ENCODE assay signal across 8 cellular contexts in the genomic region with DNA sequence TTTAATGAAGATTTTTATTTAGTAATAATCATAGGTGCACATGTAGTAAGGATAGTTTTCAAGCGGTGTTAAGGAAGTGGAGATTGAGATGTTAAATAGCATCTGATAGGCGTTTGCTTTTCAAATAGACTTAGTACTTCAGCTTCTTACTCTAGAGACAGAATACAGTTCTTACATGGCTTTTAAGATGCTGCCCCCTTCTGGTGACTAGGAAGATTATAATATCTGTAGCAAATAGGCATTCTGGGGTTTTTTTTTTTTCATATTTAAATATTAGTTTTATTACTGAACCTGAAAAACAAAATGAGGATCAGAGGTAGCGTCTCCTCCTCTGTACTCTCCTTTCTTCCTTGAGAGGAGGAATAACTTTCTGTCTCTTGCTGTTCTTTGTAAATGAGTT.
A peak's percentile ranks its signal among the peaks of the same experiment; 100 is the strongest.
DNase-seq lines count a peak whose midpoint lies in the region; ATAC-seq and TF ChIP-seq lines count a peak whose summit lies in the region.

No MANE protein-coding gene starts in this region.

- peaks cover 48% of the 10 kb centered on the region for H3K79me2 ChIP-seq in GM23248 (ENCODE audit: insufficient read depth)

- TF ChIP-seq CTCF in A673 (conservative IDR thresholded peaks at IDR 0.05; ENCODE audit: low read depth, low read length) (peak; percentile 78), WTC11 (IDR thresholded peaks at IDR 0.05) (peak; percentile 58; the same call in 1 of the 2 replicates)

- no peaks in the 10 kb centered on the region for H3K36me3 Mint-ChIP-seq in WTC11
- H3K36me3 Mint-ChIP-seq in stimulated activated effector memory CD8-positive, alpha-beta T cell treated with anti-CD3 and anti-CD28 coated beads, Interleukin-12 subunit alpha, Interleukin-12 subunit beta, amount 100 ng/mL, for 72 hours: no peaks in the 10 kb centered on the region

- H3K4me1 ChIP-seq in A673 (ENCODE audit: insufficient read depth, low read length, poor library complexity, severe bottlenecking) (no peaks in the 10 kb centered on the region), GM23248 (ENCODE audit: insufficient read depth) (no peaks in the 10 kb centered on the region)
- H3K4me1 ChIP-seq in effector memory CD4-positive, alpha-beta T cell (ENCODE audit: control insufficient read depth, insufficient read depth, low read length, poor library complexity, severe bottlenecking): no peaks in the 10 kb centered on the region

- no peak overlapping the region for H2AFZ ChIP-seq in GM23248

- no peak overlapping the region for H3K4me3 Mint-ChIP-seq in WTC11
- no peak overlapping the region for H3K4me3 Mint-ChIP-seq in stimulated activated effector memory CD8-positive, alpha-beta T cell treated with anti-CD3 and anti-CD28 coated beads, Interleukin-12 subunit alpha, Interleukin-12 subunit beta, amount 100 ng/mL, for 72 hours

- BruUV-seq in A673 (replicated peaks; lab: Mats Ljungman, UMichigan): no TSS peak

- H3K36me3 ChIP-seq in A673 (ENCODE audit: insufficient read depth, low read length, poor library complexity, severe bottlenecking): no peaks in the 10 kb centered on the region
- H3K36me3 ChIP-seq in GM23248 (ENCODE audit: low read depth): no peaks in the 10 kb centered on the region
- H3K36me3 ChIP-seq in effector memory CD4-positive, alpha-beta T cell (ENCODE audit: control insufficient read depth, insufficient read depth, low read length): no peaks in the 10 kb centered on the region

- peak; percentile 31; the same call in 1 of the 2 replicates for ATAC-seq in WTC11
- ATAC-seq in left cardiac atrium: peak; percentile 62 to 69
- peak; percentile 58 for ATAC-seq in stimulated activated effector memory CD8-positive, alpha-beta T cell treated with anti-CD3 and anti-CD28 coated beads, Interleukin-12 subunit alpha, Interleukin-12 subunit beta, amount 100 ng/mL, for 72 hours

- in situ Hi-C loops in GM23248 (cut with MboI): loop anchor here (5.0 kb wide), 1 partner anchor 457 kb away; no protein-coding TSS in a partner anchor

- DNase-seq in A673 (ENCODE audit: low spot score): peak; percentile 79
- DNase-seq in GM23248: peak; percentile 86
- peak; percentile 66 for DNase-seq in NCI-H2196 (lab: John Stamatoyannopoulos, UW; ENCODE audit: unreplicated experiment)
- no peak for DNase-seq in WTC11 (ENCODE audit: low spot score)
- no peak for DNase-seq in left cardiac atrium
- no peak for DNase-seq in stimulated activated effector memory CD8-positive, alpha-beta T cell treated with anti-CD3 and anti-CD28 coated beads, Interleukin-12 subunit alpha, Interleukin-12 subunit beta, amount 100 ng/mL, for 72 hours (ENCODE audit: low spot score in 2 of 2)
- no peak for DNase-seq in activated CD8-positive, alpha-beta memory T cell treated with anti-CD3 and anti-CD28 coated beads, Interleukin-2, amount 50 U/mL, for 48 hours
- DNase-seq in effector memory CD4-positive, alpha-beta T cell: no peak

- H4K20me1 ChIP-seq in GM23248 (ENCODE audit: insufficient read depth): no peaks in the 10 kb centered on the region

- no peaks in the 10 kb centered on the region for H3K27me3 Mint-ChIP-seq in WTC11 (ENCODE audit: low read depth)

- no peak overlapping the region for H3K9ac ChIP-seq in GM23248

- no peaks in the 10 kb centered on the region for H3K9me2 ChIP-seq in GM23248 (ENCODE audit: insufficient read depth)

- intact Hi-C loops in A673 (cut with micrococcal nuclease; ENCODE audit: unreplicated experiment): loop anchor here (2.0 to 5.0 kb wide), 4 partner anchors 97 to 1042 kb away; no protein-coding TSS in a partner anchor
- intact Hi-C loops in left cardiac atrium (cut with DNase I): loop anchor here (2.0 kb wide), 3 partner anchors 77 to 457 kb away; no protein-coding TSS in a partner anchor

- no peak overlapping the region for H3K4me2 ChIP-seq in GM23248 (ENCODE audit: unreplicated experiment)

- H3F3A ChIP-seq in GM23248 (ENCODE audit: insufficient read depth): no peaks in the 10 kb centered on the region

- H3K27ac Mint-ChIP-seq in WTC11: no peak overlapping the region
- no peak overlapping the region for H3K27ac Mint-ChIP-seq in stimulated activated effector memory CD8-positive, alpha-beta T cell treated with anti-CD3 and anti-CD28 coated beads, Interleukin-12 subunit alpha, Interleukin-12 subunit beta, amount 100 ng/mL, for 72 hours

- no peak overlapping the region for H3K4me3 ChIP-seq in A673 (ENCODE audit: low read depth, low read length, poor library complexity, severe bottlenecking)
- no peak overlapping the region for H3K4me3 ChIP-seq in GM23248
- H3K4me3 ChIP-seq in effector memory CD4-positive, alpha-beta T cell (ENCODE audit: insufficient read depth, low read depth, low read length, poor library complexity, severe bottlenecking): no peak overlapping the region

- CTCF ChIA-PET in A673 (lab: Charles Lee) (interaction anchor here (0.5 to 1.2 kb wide), 20 partner anchors 13 to 1305 kb away, joined by 3 to 11 read pairs (median 4); no protein-coding TSS in a partner anchor), WTC11 (lab: Charles Lee) (interaction anchor here (0.5 to 6.8 kb wide), 45 partner anchors 9 to 555 kb away, joined by 3 to 129 read pairs (median 4); no protein-coding TSS in a partner anchor)

- H3K4me1 Mint-ChIP-seq in WTC11: peaks cover 49% of the 10 kb centered on the region
- no peaks in the 10 kb centered on the region for H3K4me1 Mint-ChIP-seq in stimulated activated effector memory CD8-positive, alpha-beta T cell treated with anti-CD3 and anti-CD28 coated beads, Interleukin-12 subunit alpha, Interleukin-12 subunit beta, amount 100 ng/mL, for 72 hours

- H3K27ac ChIP-seq in A673 (ENCODE audit: low read depth, low read length, poor library complexity, severe bottlenecking) (no peak overlapping the region), GM23248 (no peak overlapping the region)
- H3K27ac ChIP-seq in effector memory CD4-positive, alpha-beta T cell (ENCODE audit: insufficient read depth, low read length, poor library complexity, severe bottlenecking): no peak overlapping the region

- H3K27me3 ChIP-seq in A673 (replicated peaks; ENCODE audit: insufficient read depth, low read depth, low read length, poor library complexity): no peaks in the 10 kb centered on the region
- H3K27me3 ChIP-seq in GM23248 (replicated peaks; ENCODE audit: insufficient read depth): no peaks in the 10 kb centered on the region
- H3K27me3 ChIP-seq in effector memory CD4-positive, alpha-beta T cell (replicated peaks; ENCODE audit: control insufficient read depth, insufficient read depth, low read length, poor library complexity, severe bottlenecking): no peaks in the 10 kb centered on the region

- H3K9me3 Mint-ChIP-seq in WTC11: no peaks in the 10 kb centered on the region
- no peaks in the 10 kb centered on the region for H3K9me3 Mint-ChIP-seq in stimulated activated effector memory CD8-positive, alpha-beta T cell treated with anti-CD3 and anti-CD28 coated beads, Interleukin-12 subunit alpha, Interleukin-12 subunit beta, amount 100 ng/mL, for 72 hours

- no peaks in the 10 kb centered on the region for H3K9me3 ChIP-seq in A673 (ENCODE audit: low read depth, low read length, poor library complexity, severe bottlenecking)
- no peaks in the 10 kb centered on the region for H3K9me3 ChIP-seq in GM23248 (ENCODE audit: low read depth)
- no peaks in the 10 kb centered on the region for H3K9me3 ChIP-seq in effector memory CD4-positive, alpha-beta T cell (ENCODE audit: control insufficient read depth, low read length)

- WGBS in GM23248 (ENCODE audit: low coverage in 1 of 2, low lambda C conversion rate in 2 of 2, missing lambda C conversion rate in 2 of 2), 2 experiments: 3 to 4% methylated on average over 3 of the region's 3 CpGs

- POLR2A ChIA-PET in A673 (lab: Charles Lee; ENCODE audit: low non-redundant PET): no interaction called here
- POLR2A ChIA-PET in WTC11 (lab: Charles Lee): no interaction called here

TF ChIP-seq in WTC11, 78 proteins besides CTCF, POLR2A, EP300 and RAD21 (continues in another document):
- TF ChIP-seq TEAD1 (CRISPR knock-in tag; IDR thresholded peaks at IDR 0.05) (no peak), GRHL2 (CRISPR knock-in tag; IDR thresholded peaks at IDR 0.05; ENCODE audit: insufficient replicate concordance, severe bottlenecking) (no peak), SMAD4 (CRISPR knock-in tag; IDR thresholded peaks at IDR 0.05) (no peak), CREB1 (CRISPR knock-in tag; IDR thresholded peaks at IDR 0.05) (no peak), ETV6 (CRISPR knock-in tag; IDR thresholded peaks at IDR 0.05) (no peak), GTF2I (CRISPR knock-in tag; conservative IDR thresholded peaks at IDR 0.05) (no peak), ZNF416 (CRISPR knock-in tag; IDR thresholded peaks at IDR 0.05) (no peak)
- TF ChIP-seq, protein P1, sequence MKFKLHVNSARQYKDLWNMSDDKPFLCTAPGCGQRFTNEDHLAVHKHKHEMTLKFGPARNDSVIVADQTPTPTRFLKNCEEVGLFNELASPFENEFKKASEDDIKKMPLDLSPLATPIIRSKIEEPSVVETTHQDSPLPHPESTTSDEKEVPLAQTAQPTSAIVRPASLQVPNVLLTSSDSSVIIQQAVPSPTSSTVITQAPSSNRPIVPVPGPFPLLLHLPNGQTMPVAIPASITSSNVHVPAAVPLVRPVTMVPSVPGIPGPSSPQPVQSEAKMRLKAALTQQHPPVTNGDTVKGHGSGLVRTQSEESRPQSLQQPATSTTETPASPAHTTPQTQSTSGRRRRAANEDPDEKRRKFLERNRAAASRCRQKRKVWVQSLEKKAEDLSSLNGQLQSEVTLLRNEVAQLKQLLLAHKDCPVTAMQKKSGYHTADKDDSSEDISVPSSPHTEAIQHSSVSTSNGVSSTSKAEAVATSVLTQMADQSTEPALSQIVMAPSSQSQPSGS (CRISPR knock-in tag; IDR thresholded peaks at IDR 0.05; ENCODE audit: borderline replicate concordance, low read depth): no peak
- TF ChIP-seq, protein P2, sequence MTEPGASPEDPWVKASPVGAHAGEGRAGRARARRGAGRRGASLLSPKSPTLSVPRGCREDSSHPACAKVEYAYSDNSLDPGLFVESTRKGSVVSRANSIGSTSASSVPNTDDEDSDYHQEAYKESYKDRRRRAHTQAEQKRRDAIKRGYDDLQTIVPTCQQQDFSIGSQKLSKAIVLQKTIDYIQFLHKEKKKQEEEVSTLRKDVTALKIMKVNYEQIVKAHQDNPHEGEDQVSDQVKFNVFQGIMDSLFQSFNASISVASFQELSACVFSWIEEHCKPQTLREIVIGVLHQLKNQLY (CRISPR knock-in tag; IDR thresholded peaks at IDR 0.05): no peak
- TF ChIP-seq, protein P3, sequence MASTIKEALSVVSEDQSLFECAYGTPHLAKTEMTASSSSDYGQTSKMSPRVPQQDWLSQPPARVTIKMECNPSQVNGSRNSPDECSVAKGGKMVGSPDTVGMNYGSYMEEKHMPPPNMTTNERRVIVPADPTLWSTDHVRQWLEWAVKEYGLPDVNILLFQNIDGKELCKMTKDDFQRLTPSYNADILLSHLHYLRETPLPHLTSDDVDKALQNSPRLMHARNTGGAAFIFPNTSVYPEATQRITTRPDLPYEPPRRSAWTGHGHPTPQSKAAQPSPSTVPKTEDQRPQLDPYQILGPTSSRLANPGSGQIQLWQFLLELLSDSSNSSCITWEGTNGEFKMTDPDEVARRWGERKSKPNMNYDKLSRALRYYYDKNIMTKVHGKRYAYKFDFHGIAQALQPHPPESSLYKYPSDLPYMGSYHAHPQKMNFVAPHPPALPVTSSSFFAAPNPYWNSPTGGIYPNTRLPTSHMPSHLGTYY (CRISPR knock-in tag; IDR thresholded peaks at IDR 0.05): no peak

Comparison
In these comparisons a context has a peak if more than half of its experiments do, and no peak if none do; other contexts are left out.
1. DNase-seq: peak in A673 (single experiment), GM23248 (single experiment) and NCI-H2196 (single experiment); none in WTC11 (single experiment), left cardiac atrium (single experiment), stimulated activated effector memory CD8-positive, alpha-beta T cell treated with anti-CD3 and anti-CD28 coated beads, Interleukin-12 subunit alpha, Interleukin-12 subunit beta, amount 100 ng/mL, for 72 hours (0 of 2), activated CD8-positive, alpha-beta memory T cell treated with anti-CD3 and anti-CD28 coated beads, Interleukin-2, amount 50 U/mL, for 48 hours (single experiment) and effector memory CD4-positive, alpha-beta T cell (0 of 3).
2. Peak in every context shown above with its lines, with median percentiles within 50 percentile points of each other: ATAC-seq.